27 cellular contexts compared by ENCODE assay signal in genomic region chr15:59549826-59550225, GRCh38.
"Had no signal": no experiment of that assay in that cellular context is flagged by ENCODE, and none has a peak within 500 bp of the region (broad histone marks: within the 10 kb centered on the region; RNA-seq: fewer than 3 reads in every experiment).

No MANE protein-coding gene starts in this region.

- H3K27me3 ChIP-seq: body of pancreas, gastrocnemius medialis, uterus had no signal

- ATAC-seq: activated CD8-positive, alpha-beta T cell treated with anti-CD3 and anti-CD28 coated beads for 36 hours; body of pancreas; gastrocnemius medialis; natural killer cell had no signal

- H3K36me3 Mint-ChIP-seq: activated naive CD8-positive, alpha-beta T cell; immature natural killer cell; natural killer cell; neural progenitor cell; type B pancreatic cell had no signal

- H3K9me3 ChIP-seq: body of pancreas, gastrocnemius medialis, thoracic aorta, uterus had no signal

- DNase-seq: activated B cell treated with CpG ODN at 0.5 μM for 24 hours; activated CD4-positive, alpha-beta T cell treated with anti-CD3 and anti-CD28 coated beads, Interleukin-2, amount 50 U/mL, for 1 hour; activated CD8-positive, alpha-beta T cell treated with anti-CD3 and anti-CD28 coated beads for 36 hours; activated T-cell treated with anti-CD3 and anti-CD28 coated beads, Interleukin-2, amount 50 U/mL, for 48 hours; anterior cingulate cortex; cerebellar nuclear complex; effector CD8-positive, alpha-beta T cell; gastrocnemius medialis; glutamatergic neuron; immature natural killer cell; kidney; midbrain; natural killer cell; occipital lobe; right cardiac atrium; stimulated activated CD4-positive, alpha-beta T cell treated with anti-CD3 and anti-CD28 coated beads, Interleukin-4, amount 100 ng/mL, for 1 hour; T1000; uterus had no signal

- H3K27me3 Mint-ChIP-seq: activated B cell treated with CpG ODN at 0.5 μM for 24 hours, type B pancreatic cell had no signal

- H3K4me3 ChIP-seq: body of pancreas, coronary artery, gastrocnemius medialis, neural progenitor cell, thoracic aorta, uterus had no signal

- H3K4me1 Mint-ChIP-seq: immature natural killer cell, natural killer cell had no signal

- H3K27ac Mint-ChIP-seq: activated B cell treated with CpG ODN at 0.5 μM for 24 hours; activated CD8-positive, alpha-beta T cell treated with anti-CD3 and anti-CD28 coated beads for 36 hours; activated naive CD8-positive, alpha-beta T cell; activated T-helper 2 cell treated with anti-CD3 and anti-CD28 coated beads, Interferon-gamma antibody, Interleukin-2, Interleukin-4, amounts not matched to agents 10 μg/mL and 5 μg/mL and 100 μg/mL, durations not matched to agents 14 hours and 24 hours and 36 hours; immature natural killer cell; natural killer cell; neural progenitor cell; stimulated activated naive CD8-positive, alpha-beta T cell treated with anti-CD3 and anti-CD28 coated beads, Interleukin-15, Interleukin-2, amounts not matched to agents 100 ng/mL and 50 ng/mL, for 24 hours; T-helper 1 cell treated with Interleukin-12 subunit alpha and Interleukin-12 subunit beta and Interleukin-4 antibody, amounts not matched to agents 30 μg/mL and 1 μg/mL, for 36 hours had no signal

- H2AFZ ChIP-seq: neural progenitor cell had no signal

- H3K4me1 ChIP-seq: body of pancreas, gastrocnemius medialis, uterus had no signal

- FAIRE-seq: kidney had no signal

- H3K9ac ChIP-seq: neural progenitor cell had no signal

- H3K36me3 ChIP-seq: gastrocnemius medialis, neural progenitor cell, thoracic aorta, uterus had no signal

- H3K4me2 ChIP-seq: neural progenitor cell had no signal

- H3K9me3 Mint-ChIP-seq: activated B cell treated with CpG ODN at 0.5 μM for 24 hours; activated CD8-positive, alpha-beta T cell treated with anti-CD3 and anti-CD28 coated beads for 36 hours; activated T-helper 2 cell treated with anti-CD3 and anti-CD28 coated beads, Interferon-gamma antibody, Interleukin-2, Interleukin-4, amounts not matched to agents 10 μg/mL and 5 μg/mL and 100 μg/mL, durations not matched to agents 14 hours and 24 hours and 36 hours; immature natural killer cell; natural killer cell; stimulated activated naive CD8-positive, alpha-beta T cell treated with anti-CD3 and anti-CD28 coated beads, Interleukin-15, Interleukin-2, amounts not matched to agents 100 ng/mL and 50 ng/mL, for 24 hours; T-helper 1 cell treated with Interleukin-12 subunit alpha and Interleukin-12 subunit beta and Interleukin-4 antibody, amounts not matched to agents 30 μg/mL and 1 μg/mL, for 36 hours; type B pancreatic cell had no signal

- H3K4me3 Mint-ChIP-seq: activated B cell treated with CpG ODN at 0.5 μM for 24 hours; activated CD8-positive, alpha-beta T cell treated with anti-CD3 and anti-CD28 coated beads for 36 hours; activated naive CD8-positive, alpha-beta T cell; immature natural killer cell; natural killer cell; neural progenitor cell; stimulated activated naive CD8-positive, alpha-beta T cell treated with anti-CD3 and anti-CD28 coated beads, Interleukin-15, Interleukin-2, amounts not matched to agents 100 ng/mL and 50 ng/mL, for 24 hours; T-helper 1 cell treated with Interleukin-12 subunit alpha and Interleukin-12 subunit beta and Interleukin-4 antibody, amounts not matched to agents 30 μg/mL and 1 μg/mL, for 36 hours; type B pancreatic cell had no signal

- H3K27ac ChIP-seq: body of pancreas, coronary artery, gastrocnemius medialis, neural progenitor cell, thoracic aorta, uterus had no signal
